Comparison of ENCODE assay signal across 1 cellular context in genomic region chr18:64799378-64799777, GRCh38.
TF ChIP-seq lines count a peak whose summit lies in the region.

No MANE protein-coding gene starts in this region.

TF ChIP-seq in WTC11, 78 proteins besides CTCF, POLR2A, EP300 and RAD21 (continued from another document):
- TF ChIP-seq, protein P1, sequence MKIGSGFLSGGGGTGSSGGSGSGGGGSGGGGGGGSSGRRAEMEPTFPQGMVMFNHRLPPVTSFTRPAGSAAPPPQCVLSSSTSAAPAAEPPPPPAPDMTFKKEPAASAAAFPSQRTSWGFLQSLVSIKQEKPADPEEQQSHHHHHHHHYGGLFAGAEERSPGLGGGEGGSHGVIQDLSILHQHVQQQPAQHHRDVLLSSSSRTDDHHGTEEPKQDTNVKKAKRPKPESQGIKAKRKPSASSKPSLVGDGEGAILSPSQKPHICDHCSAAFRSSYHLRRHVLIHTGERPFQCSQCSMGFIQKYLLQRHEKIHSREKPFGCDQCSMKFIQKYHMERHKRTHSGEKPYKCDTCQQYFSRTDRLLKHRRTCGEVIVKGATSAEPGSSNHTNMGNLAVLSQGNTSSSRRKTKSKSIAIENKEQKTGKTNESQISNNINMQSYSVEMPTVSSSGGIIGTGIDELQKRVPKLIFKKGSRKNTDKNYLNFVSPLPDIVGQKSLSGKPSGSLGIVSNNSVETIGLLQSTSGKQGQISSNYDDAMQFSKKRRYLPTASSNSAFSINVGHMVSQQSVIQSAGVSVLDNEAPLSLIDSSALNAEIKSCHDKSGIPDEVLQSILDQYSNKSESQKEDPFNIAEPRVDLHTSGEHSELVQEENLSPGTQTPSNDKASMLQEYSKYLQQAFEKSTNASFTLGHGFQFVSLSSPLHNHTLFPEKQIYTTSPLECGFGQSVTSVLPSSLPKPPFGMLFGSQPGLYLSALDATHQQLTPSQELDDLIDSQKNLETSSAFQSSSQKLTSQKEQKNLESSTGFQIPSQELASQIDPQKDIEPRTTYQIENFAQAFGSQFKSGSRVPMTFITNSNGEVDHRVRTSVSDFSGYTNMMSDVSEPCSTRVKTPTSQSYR (CRISPR knock-in tag; IDR thresholded peaks at IDR 0.05), result no peak
- TF ChIP-seq JUN (CRISPR knock-in tag; IDR thresholded peaks at IDR 0.05) (no peak), NFE2L1 (CRISPR knock-in tag; IDR thresholded peaks at IDR 0.05) (no peak), NR3C1 (CRISPR knock-in tag; conservative IDR thresholded peaks at IDR 0.05; ENCODE audit: low read depth) (no peak), ATF2 (CRISPR knock-in tag; IDR thresholded peaks at IDR 0.05; ENCODE audit: borderline replicate concordance, low read depth) (no peak), KAT7 (CRISPR knock-in tag; IDR thresholded peaks at IDR 0.05; ENCODE audit: borderline replicate concordance) (no peak), SOX15 (CRISPR knock-in tag; IDR thresholded peaks at IDR 0.05) (no peak)
